ENCODE assay signal across 1 cellular context in the genomic region with DNA sequence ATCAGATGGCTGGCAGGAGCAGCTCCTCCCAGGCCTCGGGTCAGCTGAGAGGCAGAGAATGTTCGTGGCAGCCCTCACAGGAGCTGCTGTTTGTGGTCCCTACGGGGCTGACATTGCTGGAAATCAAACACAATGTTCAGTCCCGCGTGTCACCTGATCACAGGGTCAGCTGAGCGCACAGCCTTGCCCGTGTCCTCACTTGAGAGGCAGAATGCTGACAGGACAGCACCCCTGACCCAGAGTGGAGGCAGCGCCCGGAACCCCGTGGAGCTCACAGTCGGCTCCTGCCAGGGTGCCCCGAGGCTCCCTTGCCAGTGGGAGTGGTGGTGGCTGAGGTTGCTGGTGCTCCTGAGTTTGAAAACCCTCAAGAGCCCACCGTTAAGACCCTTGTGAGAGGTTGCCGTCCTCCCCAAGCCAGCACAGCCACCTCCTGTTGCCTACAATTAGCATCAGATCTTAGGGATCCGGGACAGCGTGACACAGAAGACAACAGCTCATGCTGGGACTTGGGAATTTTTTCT.
TF ChIP-seq lines count a peak whose summit lies in the region.

No MANE protein-coding gene starts in this region.

TF ChIP-seq in HepG2, 621 proteins besides CTCF, POLR2A, EP300 and RAD21 (continued from another document):
- TF ChIP-seq, protein P1, sequence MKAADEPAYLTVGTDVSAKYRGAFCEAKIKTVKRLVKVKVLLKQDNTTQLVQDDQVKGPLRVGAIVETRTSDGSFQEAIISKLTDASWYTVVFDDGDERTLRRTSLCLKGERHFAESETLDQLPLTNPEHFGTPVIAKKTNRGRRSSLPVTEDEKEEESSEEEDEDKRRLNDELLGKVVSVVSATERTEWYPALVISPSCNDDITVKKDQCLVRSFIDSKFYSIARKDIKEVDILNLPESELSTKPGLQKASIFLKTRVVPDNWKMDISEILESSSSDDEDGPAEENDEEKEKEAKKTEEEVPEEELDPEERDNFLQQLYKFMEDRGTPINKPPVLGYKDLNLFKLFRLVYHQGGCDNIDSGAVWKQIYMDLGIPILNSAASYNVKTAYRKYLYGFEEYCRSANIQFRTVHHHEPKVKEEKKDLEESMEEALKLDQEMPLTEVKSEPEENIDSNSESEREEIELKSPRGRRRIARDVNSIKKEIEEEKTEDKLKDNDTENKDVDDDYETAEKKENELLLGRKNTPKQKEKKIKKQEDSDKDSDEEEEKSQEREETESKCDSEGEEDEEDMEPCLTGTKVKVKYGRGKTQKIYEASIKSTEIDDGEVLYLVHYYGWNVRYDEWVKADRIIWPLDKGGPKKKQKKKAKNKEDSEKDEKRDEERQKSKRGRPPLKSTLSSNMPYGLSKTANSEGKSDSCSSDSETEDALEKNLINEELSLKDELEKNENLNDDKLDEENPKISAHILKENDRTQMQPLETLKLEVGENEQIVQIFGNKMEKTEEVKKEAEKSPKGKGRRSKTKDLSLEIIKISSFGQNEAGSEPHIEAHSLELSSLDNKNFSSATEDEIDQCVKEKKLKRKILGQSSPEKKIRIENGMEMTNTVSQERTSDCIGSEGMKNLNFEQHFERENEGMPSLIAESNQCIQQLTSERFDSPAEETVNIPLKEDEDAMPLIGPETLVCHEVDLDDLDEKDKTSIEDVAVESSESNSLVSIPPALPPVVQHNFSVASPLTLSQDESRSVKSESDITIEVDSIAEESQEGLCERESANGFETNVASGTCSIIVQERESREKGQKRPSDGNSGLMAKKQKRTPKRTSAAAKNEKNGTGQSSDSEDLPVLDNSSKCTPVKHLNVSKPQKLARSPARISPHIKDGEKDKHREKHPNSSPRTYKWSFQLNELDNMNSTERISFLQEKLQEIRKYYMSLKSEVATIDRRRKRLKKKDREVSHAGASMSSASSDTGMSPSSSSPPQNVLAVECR (CRISPR knock-in tag; IDR thresholded peaks at IDR 0.05; ENCODE audit: borderline replicate concordance), result peak; percentile 52; the same call in 1 of the 2 replicates
- 0 out of 2 replicates have a peak, but pooled peaks have one; percentile 49 for TF ChIP-seq HNRNPL (IDR thresholded peaks at IDR 0.05; ENCODE audit: low read depth, low read length)
